Comparison of ENCODE assay signal across 1 cellular context in the genomic region with DNA sequence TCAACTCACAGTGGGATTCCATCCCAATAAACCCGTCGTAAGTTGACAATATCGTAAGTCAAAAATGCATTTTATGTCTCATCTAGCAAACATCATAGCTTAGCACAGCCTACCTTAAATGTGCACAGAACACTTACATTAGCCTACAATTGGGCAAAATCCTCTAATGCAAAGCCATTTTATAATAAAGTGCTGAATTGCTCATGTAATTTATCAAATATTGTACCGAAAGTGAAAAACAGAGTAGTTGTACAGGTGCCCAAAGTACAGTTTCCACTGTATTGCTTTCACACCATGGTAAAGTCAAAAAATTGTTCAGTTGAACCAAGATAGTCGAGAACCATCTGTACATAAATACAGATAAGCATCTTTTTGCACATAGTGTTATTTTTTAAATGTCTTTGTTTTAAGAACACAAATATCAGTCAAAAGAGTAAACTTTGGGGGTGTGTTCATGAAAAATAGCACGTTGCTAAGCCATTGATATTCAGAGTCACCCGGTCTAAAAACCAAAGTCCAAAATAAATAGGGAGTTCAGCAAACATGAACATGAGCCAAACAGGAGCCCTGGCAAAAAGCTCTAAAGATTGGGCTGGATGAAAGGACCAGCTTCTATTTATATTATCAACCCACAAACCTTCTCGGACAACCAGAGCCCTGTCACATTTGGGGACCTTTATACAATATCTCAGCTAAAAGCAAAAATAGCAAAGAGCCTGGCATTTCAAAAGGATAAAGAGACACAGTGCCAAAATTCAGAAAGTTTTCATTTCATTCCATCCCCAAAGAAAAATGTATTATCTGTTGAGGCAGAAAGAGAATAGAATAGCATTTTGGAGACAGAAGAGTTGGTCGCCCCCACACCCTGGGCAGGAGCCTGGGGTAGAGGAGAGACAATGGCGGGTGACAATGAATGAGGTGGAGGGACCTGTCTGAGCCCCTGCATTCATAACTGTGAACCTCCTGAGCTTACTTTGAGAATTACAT.
TF ChIP-seq lines count a peak whose summit lies in the region.

No MANE protein-coding gene starts in this region.

TF ChIP-seq in HepG2, 621 proteins besides CTCF, POLR2A, EP300 and RAD21 (continued from another document):
- TF ChIP-seq SAP130 (CRISPR knock-in tag; IDR thresholded peaks at IDR 0.05; ENCODE audit: low read depth) (peak; percentile 79), ZNF431 (CRISPR knock-in tag; IDR thresholded peaks at IDR 0.05; ENCODE audit: borderline replicate concordance, low read depth) (peak; percentile 57; the same call in 1 of the 2 replicates), ZIK1 (CRISPR knock-in tag; IDR thresholded peaks at IDR 0.05; ENCODE audit: borderline replicate concordance, low read depth) (no peak), HDAC1 (CRISPR knock-in tag; IDR thresholded peaks at IDR 0.05) (peak; percentile 54; the same call in 1 of the 2 replicates), ARHGAP35 (CRISPR knock-in tag; IDR thresholded peaks at IDR 0.05; ENCODE audit: borderline replicate concordance) (no peak), MED8 (CRISPR knock-in tag; IDR thresholded peaks at IDR 0.05; ENCODE audit: insufficient replicate concordance) (peak; percentile 96), CENPT (CRISPR knock-in tag; IDR thresholded peaks at IDR 0.05; ENCODE audit: low read depth) (no peak), CHD4 (IDR thresholded peaks at IDR 0.05; ENCODE audit: borderline replicate concordance, low read length) (peak; percentile 70; the same call in 1 of the 2 replicates), RCOR2 (CRISPR knock-in tag; IDR thresholded peaks at IDR 0.05) (peak; percentile 89), SMARCC2 (IDR thresholded peaks at IDR 0.05) (0 out of 2 replicates have a peak, but pooled peaks have one; percentile 4), NR2C2 (CRISPR knock-in tag; IDR thresholded peaks at IDR 0.05; ENCODE audit: borderline replicate concordance) (peak; percentile 28; the same call in 1 of the 2 replicates), WIZ (CRISPR knock-in tag; IDR thresholded peaks at IDR 0.05) (0 out of 2 replicates have a peak, but pooled peaks have one; percentile 41), BCL6 (CRISPR knock-in tag; IDR thresholded peaks at IDR 0.05) (peak; percentile 71), SRF (IDR thresholded peaks at IDR 0.05; ENCODE audit: low read depth, low read length) (no peak), SKI (IDR thresholded peaks at IDR 0.05; ENCODE audit: partially characterized antibody) (peak; percentile 47), MTA3 (CRISPR knock-in tag; IDR thresholded peaks at IDR 0.05) (no peak), PRMT3 (CRISPR knock-in tag; IDR thresholded peaks at IDR 0.05; ENCODE audit: borderline replicate concordance, low read depth) (no peak)
- TF ChIP-seq, protein P1, sequence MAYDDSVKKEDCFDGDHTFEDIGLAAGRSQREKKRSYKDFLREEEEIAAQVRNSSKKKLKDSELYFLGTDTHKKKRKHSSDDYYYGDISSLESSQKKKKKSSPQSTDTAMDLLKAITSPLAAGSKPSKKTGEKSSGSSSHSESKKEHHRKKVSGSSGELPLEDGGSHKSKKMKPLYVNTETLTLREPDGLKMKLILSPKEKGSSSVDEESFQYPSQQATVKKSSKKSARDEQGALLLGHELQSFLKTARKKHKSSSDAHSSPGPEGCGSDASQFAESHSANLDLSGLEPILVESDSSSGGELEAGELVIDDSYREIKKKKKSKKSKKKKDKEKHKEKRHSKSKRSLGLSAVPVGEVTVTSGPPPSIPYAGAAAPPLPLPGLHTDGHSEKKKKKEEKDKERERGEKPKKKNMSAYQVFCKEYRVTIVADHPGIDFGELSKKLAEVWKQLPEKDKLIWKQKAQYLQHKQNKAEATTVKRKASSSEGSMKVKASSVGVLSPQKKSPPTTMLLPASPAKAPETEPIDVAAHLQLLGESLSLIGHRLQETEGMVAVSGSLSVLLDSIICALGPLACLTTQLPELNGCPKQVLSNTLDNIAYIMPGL (CRISPR knock-in tag; IDR thresholded peaks at IDR 0.05; ENCODE audit: borderline replicate concordance in 1 of 2, low read depth in 1 of 2): peak in 1 of 2 experiments; percentile 14; a peak in 2 of 4 replicates
- TF ChIP-seq, protein P2, sequence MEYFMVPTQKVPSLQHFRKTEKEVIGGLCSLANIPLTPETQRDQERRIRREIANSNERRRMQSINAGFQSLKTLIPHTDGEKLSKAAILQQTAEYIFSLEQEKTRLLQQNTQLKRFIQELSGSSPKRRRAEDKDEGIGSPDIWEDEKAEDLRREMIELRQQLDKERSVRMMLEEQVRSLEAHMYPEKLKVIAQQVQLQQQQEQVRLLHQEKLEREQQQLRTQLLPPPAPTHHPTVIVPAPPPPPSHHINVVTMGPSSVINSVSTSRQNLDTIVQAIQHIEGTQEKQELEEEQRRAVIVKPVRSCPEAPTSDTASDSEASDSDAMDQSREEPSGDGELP (IDR thresholded peaks at IDR 0.05; ENCODE audit: borderline replicate concordance, low read depth): peak; percentile 69; the same call in 1 of the 2 replicates
- TF ChIP-seq, protein P3, sequence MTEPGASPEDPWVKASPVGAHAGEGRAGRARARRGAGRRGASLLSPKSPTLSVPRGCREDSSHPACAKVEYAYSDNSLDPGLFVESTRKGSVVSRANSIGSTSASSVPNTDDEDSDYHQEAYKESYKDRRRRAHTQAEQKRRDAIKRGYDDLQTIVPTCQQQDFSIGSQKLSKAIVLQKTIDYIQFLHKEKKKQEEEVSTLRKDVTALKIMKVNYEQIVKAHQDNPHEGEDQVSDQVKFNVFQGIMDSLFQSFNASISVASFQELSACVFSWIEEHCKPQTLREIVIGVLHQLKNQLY (CRISPR knock-in tag; IDR thresholded peaks at IDR 0.05): peak; percentile 93; the same call in 1 of the 2 replicates
- TF ChIP-seq, protein P4, sequence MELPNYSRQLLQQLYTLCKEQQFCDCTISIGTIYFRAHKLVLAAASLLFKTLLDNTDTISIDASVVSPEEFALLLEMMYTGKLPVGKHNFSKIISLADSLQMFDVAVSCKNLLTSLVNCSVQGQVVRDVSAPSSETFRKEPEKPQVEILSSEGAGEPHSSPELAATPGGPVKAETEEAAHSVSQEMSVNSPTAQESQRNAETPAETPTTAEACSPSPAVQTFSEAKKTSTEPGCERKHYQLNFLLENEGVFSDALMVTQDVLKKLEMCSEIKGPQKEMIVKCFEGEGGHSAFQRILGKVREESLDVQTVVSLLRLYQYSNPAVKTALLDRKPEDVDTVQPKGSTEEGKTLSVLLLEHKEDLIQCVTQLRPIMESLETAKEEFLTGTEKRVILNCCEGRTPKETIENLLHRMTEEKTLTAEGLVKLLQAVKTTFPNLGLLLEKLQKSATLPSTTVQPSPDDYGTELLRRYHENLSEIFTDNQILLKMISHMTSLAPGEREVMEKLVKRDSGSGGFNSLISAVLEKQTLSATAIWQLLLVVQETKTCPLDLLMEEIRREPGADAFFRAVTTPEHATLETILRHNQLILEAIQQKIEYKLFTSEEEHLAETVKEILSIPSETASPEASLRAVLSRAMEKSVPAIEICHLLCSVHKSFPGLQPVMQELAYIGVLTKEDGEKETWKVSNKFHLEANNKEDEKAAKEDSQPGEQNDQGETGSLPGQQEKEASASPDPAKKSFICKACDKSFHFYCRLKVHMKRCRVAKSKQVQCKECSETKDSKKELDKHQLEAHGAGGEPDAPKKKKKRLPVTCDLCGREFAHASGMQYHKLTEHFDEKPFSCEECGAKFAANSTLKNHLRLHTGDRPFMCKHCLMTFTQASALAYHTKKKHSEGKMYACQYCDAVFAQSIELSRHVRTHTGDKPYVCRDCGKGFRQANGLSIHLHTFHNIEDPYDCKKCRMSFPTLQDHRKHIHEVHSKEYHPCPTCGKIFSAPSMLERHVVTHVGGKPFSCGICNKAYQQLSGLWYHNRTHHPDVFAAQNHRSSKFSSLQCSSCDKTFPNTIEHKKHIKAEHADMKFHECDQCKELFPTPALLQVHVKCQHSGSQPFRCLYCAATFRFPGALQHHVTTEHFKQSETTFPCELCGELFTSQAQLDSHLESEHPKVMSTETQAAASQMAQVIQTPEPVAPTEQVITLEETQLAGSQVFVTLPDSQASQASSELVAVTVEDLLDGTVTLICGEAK (IDR thresholded peaks at IDR 0.05): no peak
- TF ChIP-seq, protein P4 (CRISPR knock-in tag; IDR thresholded peaks at IDR 0.05): no peak; the same call in 1 of the 2 replicates
- TF ChIP-seq, protein P5, sequence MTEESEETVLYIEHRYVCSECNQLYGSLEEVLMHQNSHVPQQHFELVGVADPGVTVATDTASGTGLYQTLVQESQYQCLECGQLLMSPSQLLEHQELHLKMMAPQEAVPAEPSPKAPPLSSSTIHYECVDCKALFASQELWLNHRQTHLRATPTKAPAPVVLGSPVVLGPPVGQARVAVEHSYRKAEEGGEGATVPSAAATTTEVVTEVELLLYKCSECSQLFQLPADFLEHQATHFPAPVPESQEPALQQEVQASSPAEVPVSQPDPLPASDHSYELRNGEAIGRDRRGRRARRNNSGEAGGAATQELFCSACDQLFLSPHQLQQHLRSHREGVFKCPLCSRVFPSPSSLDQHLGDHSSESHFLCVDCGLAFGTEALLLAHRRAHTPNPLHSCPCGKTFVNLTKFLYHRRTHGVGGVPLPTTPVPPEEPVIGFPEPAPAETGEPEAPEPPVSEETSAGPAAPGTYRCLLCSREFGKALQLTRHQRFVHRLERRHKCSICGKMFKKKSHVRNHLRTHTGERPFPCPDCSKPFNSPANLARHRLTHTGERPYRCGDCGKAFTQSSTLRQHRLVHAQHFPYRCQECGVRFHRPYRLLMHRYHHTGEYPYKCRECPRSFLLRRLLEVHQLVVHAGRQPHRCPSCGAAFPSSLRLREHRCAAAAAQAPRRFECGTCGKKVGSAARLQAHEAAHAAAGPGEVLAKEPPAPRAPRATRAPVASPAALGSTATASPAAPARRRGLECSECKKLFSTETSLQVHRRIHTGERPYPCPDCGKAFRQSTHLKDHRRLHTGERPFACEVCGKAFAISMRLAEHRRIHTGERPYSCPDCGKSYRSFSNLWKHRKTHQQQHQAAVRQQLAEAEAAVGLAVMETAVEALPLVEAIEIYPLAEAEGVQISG (CRISPR knock-in tag; IDR thresholded peaks at IDR 0.05): no peak; the same call in 1 of the 2 replicates
- TF ChIP-seq, protein P6, sequence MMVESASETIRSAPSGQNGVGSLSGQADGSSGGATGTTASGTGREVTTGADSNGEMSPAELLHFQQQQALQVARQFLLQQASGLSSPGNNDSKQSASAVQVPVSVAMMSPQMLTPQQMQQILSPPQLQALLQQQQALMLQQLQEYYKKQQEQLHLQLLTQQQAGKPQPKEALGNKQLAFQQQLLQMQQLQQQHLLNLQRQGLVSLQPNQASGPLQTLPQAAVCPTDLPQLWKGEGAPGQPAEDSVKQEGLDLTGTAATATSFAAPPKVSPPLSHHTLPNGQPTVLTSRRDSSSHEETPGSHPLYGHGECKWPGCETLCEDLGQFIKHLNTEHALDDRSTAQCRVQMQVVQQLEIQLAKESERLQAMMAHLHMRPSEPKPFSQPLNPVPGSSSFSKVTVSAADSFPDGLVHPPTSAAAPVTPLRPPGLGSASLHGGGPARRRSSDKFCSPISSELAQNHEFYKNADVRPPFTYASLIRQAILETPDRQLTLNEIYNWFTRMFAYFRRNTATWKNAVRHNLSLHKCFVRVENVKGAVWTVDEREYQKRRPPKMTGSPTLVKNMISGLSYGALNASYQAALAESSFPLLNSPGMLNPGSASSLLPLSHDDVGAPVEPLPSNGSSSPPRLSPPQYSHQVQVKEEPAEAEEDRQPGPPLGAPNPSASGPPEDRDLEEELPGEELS (CRISPR knock-in tag; IDR thresholded peaks at IDR 0.05): peak; percentile 96
- TF ChIP-seq, protein P7, sequence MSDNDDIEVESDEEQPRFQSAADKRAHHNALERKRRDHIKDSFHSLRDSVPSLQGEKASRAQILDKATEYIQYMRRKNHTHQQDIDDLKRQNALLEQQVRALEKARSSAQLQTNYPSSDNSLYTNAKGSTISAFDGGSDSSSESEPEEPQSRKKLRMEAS (IDR thresholded peaks at IDR 0.05): peak; percentile 65; the same call in 1 of the 2 replicates
- TF ChIP-seq, protein P8, sequence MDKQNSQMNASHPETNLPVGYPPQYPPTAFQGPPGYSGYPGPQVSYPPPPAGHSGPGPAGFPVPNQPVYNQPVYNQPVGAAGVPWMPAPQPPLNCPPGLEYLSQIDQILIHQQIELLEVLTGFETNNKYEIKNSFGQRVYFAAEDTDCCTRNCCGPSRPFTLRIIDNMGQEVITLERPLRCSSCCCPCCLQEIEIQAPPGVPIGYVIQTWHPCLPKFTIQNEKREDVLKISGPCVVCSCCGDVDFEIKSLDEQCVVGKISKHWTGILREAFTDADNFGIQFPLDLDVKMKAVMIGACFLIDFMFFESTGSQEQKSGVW (CRISPR knock-in tag; IDR thresholded peaks at IDR 0.05; ENCODE audit: borderline replicate concordance): no peak
